Comparison of ENCODE assay signal across 26 cellular contexts in genomic region chr9:37496020-37496419, GRCh38.
"Had no signal": no experiment of that assay in that cellular context is flagged by ENCODE, and none has a peak within 500 bp of the region (broad histone marks: within the 10 kb centered on the region; RNA-seq: fewer than 3 reads in every experiment).

No MANE protein-coding gene starts in this region.

- H3K9me3 ChIP-seq: left lung, ovary, prostate gland, SK-N-SH, testis, upper lobe of left lung had no signal

- H3K27me3 Mint-ChIP-seq: activated CD4-positive, alpha-beta T cell treated with anti-CD3 and anti-CD28 coated beads, Interleukin-2, amount 10 ng/mL, durations not matched to agents 7 days and 5 days; activated naive CD4-positive, alpha-beta T cell treated with anti-CD3 and anti-CD28 coated beads, Interleukin-2, amount 50 U/mL, for 24 hours; natural killer cell treated with Interleukin-12 subunit alpha and Interleukin-12 subunit beta and Interleukin-15 and Interleukin-18, amount 100 ng/mL, for 72 hours; stimulated activated memory B cell treated with anti-CD40 and anti-IgM and Interleukin-4, amounts not matched to agents 10 μg/mL and 1 μg/mL and 100 μg/mL, for 72 hours had no signal

- H3K27me3 ChIP-seq: brain microvascular endothelial cell, foreskin keratinocyte, hepatocyte, left lung, ovary, testis, upper lobe of left lung had no signal

- H3K27ac Mint-ChIP-seq: activated CD4-positive, alpha-beta T cell treated with anti-CD3 and anti-CD28 coated beads, Interleukin-2, amount 10 ng/mL, durations not matched to agents 7 days and 5 days; activated naive CD4-positive, alpha-beta T cell treated with anti-CD3 and anti-CD28 coated beads, Interleukin-2, amount 50 U/mL, for 24 hours; activated T-helper 1 cell treated with anti-CD3 and anti-CD28 coated beads, Interleukin-12 subunit alpha, Interleukin-12 subunit beta, Interleukin-2, Interleukin-4 antibody, amounts not matched to agents 30 ng/mL and 10 ng/mL and 1 ng/mL, durations not matched to agents 14 hours and 24 hours and 36 hours; natural killer cell treated with Interleukin-12 subunit alpha and Interleukin-12 subunit beta and Interleukin-15 and Interleukin-18, amount 100 ng/mL, for 72 hours; stimulated activated memory B cell treated with anti-CD40 and anti-IgM and Interleukin-4, amounts not matched to agents 10 μg/mL and 1 μg/mL and 100 μg/mL, for 72 hours had no signal

- H3K27ac ChIP-seq: brain microvascular endothelial cell, foreskin keratinocyte, hepatocyte, left lung, ovary, prostate gland, skin epidermis, testis, upper lobe of left lung, VCaP had no signal

- H3K9ac ChIP-seq: SK-N-SH had no signal

- H3K79me2 ChIP-seq: hepatocyte had no signal

- ATAC-seq: foreskin keratinocyte; left lung; natural killer cell treated with Interleukin-12 subunit alpha and Interleukin-12 subunit beta and Interleukin-15 and Interleukin-18, amount 100 ng/mL, for 72 hours; right cardiac atrium; stimulated activated memory B cell treated with anti-CD40 and anti-IgM and Interleukin-4, amounts not matched to agents 10 μg/mL and 1 μg/mL and 100 μg/mL, for 72 hours had no signal

- H3K4me3 ChIP-seq: hepatocyte, left lung, ovary, prostate gland, skin epidermis, testis, upper lobe of left lung had no signal

- DNase-seq: activated CD4-positive, alpha-beta T cell treated with anti-CD3 and anti-CD28 coated beads, Interleukin-2, amount 10 ng/mL, durations not matched to agents 7 days and 5 days; activated CD4-positive, CD25-positive, alpha-beta regulatory T cell treated with anti-CD3 and anti-CD28 coated beads, Interleukin-2, amount 50 U/mL, for 72 hours; activated CD8-positive, alpha-beta memory T cell treated with anti-CD3 and anti-CD28 coated beads, Interleukin-2, amount 50 U/mL, for 48 hours; activated gamma-delta T cell treated with Interleukin-2 at 50 U/mL for 16 hours; anterior cingulate cortex; brain microvascular endothelial cell; caudate nucleus; dermis blood vessel endothelial cell; effector CD8-positive, alpha-beta T cell; foreskin keratinocyte; immature natural killer cell; left lung; ovary; right cardiac atrium; SK-N-SH; stimulated activated CD4-positive, alpha-beta T cell treated with anti-CD3 and anti-CD28 coated beads, Interleukin-2, amount 100 ng/mL, for 24 hours; testis; upper lobe of left lung had no signal

- H3K9me3 Mint-ChIP-seq: activated CD4-positive, alpha-beta T cell treated with anti-CD3 and anti-CD28 coated beads, Interleukin-2, amount 10 ng/mL, durations not matched to agents 7 days and 5 days; activated naive CD4-positive, alpha-beta T cell treated with anti-CD3 and anti-CD28 coated beads, Interleukin-2, amount 50 U/mL, for 24 hours; activated T-helper 1 cell treated with anti-CD3 and anti-CD28 coated beads, Interleukin-12 subunit alpha, Interleukin-12 subunit beta, Interleukin-2, Interleukin-4 antibody, amounts not matched to agents 30 ng/mL and 10 ng/mL and 1 ng/mL, durations not matched to agents 14 hours and 24 hours and 36 hours; immature natural killer cell; natural killer cell treated with Interleukin-12 subunit alpha and Interleukin-12 subunit beta and Interleukin-15 and Interleukin-18, amount 100 ng/mL, for 72 hours; stimulated activated memory B cell treated with anti-CD40 and anti-IgM and Interleukin-4, amounts not matched to agents 10 μg/mL and 1 μg/mL and 100 μg/mL, for 72 hours had no signal

- H3K4me2 ChIP-seq: hepatocyte, SK-N-SH had no signal

- H3K4me3 Mint-ChIP-seq: activated CD4-positive, alpha-beta T cell treated with anti-CD3 and anti-CD28 coated beads, Interleukin-2, amount 10 ng/mL, durations not matched to agents 7 days and 5 days; activated naive CD4-positive, alpha-beta T cell treated with anti-CD3 and anti-CD28 coated beads, Interleukin-2, amount 50 U/mL, for 24 hours; activated T-helper 1 cell treated with anti-CD3 and anti-CD28 coated beads, Interleukin-12 subunit alpha, Interleukin-12 subunit beta, Interleukin-2, Interleukin-4 antibody, amounts not matched to agents 30 ng/mL and 10 ng/mL and 1 ng/mL, durations not matched to agents 14 hours and 24 hours and 36 hours; immature natural killer cell; natural killer cell treated with Interleukin-12 subunit alpha and Interleukin-12 subunit beta and Interleukin-15 and Interleukin-18, amount 100 ng/mL, for 72 hours; stimulated activated memory B cell treated with anti-CD40 and anti-IgM and Interleukin-4, amounts not matched to agents 10 μg/mL and 1 μg/mL and 100 μg/mL, for 72 hours had no signal

- H3K36me3 ChIP-seq: ovary had no signal

- H3K4me1 Mint-ChIP-seq: stimulated activated memory B cell treated with anti-CD40 and anti-IgM and Interleukin-4, amounts not matched to agents 10 μg/mL and 1 μg/mL and 100 μg/mL, for 72 hours had no signal

- H3K4me1 ChIP-seq: foreskin keratinocyte, left lung, prostate gland, upper lobe of left lung had no signal

- H2AFZ ChIP-seq: hepatocyte had no signal
